In genomic region chr2:72734432-72734831, GRCh38 we compare ENCODE assay signal across 27 cellular contexts.
"Had no signal": no experiment of that assay in that cellular context is flagged by ENCODE, and none has a peak within 500 bp of the region (broad histone marks: within the 10 kb centered on the region; RNA-seq: fewer than 3 reads in every experiment).

No MANE protein-coding gene starts in this region.

- H3K4me3 ChIP-seq: coronary artery, dorsolateral prefrontal cortex, esophagus squamous epithelium, gastrocnemius medialis, heart right ventricle, left ventricle myocardium inferior, lower lobe of right lung, mucosa of descending colon had no signal

- H3K36me3 ChIP-seq: gastrocnemius medialis, left ventricle myocardium inferior, lower lobe of right lung had no signal

- H3K27me3 ChIP-seq: dorsolateral prefrontal cortex, esophagus squamous epithelium, gastrocnemius medialis, heart right ventricle had no signal

- DNase-seq: dermis blood vessel endothelial cell; dorsolateral prefrontal cortex; effector CD4-positive, alpha-beta T cell; effector memory CD4-positive, alpha-beta T cell; erythroblast; esophagus squamous epithelium; foreskin fibroblast; foreskin melanocyte; gastrocnemius medialis; glutamatergic neuron; head of caudate nucleus; heart right ventricle; hippocampal formation; left cardiac atrium; left ventricle myocardium inferior; lower lobe of right lung; mesenchymal stem cell; mucosa of descending colon; naive B cell had no signal

- H3K4me3 Mint-ChIP-seq: mesothelial cell of epicardium, naive B cell had no signal

- ATAC-seq: esophagus mucosa, gastrocnemius medialis, heart right ventricle, left cardiac atrium, lower lobe of right lung, mucosa of descending colon had no signal

- H3K36me3 Mint-ChIP-seq: naive B cell had no signal

- H3K27ac Mint-ChIP-seq: mesothelial cell of epicardium, naive B cell had no signal

- FAIRE-seq: colon, endometrium, islet of Langerhans, keratinocyte had no signal

- H3K27me3 Mint-ChIP-seq: naive B cell had no signal

- H3K4me1 ChIP-seq: esophagus squamous epithelium, gastrocnemius medialis, lower lobe of right lung had no signal

- H3K27ac ChIP-seq: coronary artery, dorsolateral prefrontal cortex, epithelial cell of prostate, esophagus squamous epithelium, gastrocnemius medialis, heart right ventricle, left ventricle myocardium inferior, lower lobe of right lung had no signal

- H3K4me1 Mint-ChIP-seq: naive B cell had no signal

- H3K9me3 ChIP-seq: esophagus squamous epithelium, gastrocnemius medialis, heart right ventricle, left ventricle myocardium inferior, lower lobe of right lung, mucosa of descending colon had no signal

- H3K9me3 Mint-ChIP-seq: naive B cell had no signal
